In genomic region chr11:93783767-93784151, GRCh38 we compare ENCODE assay signal across 8 cellular contexts. TPM values are rescaled to one million over a fixed set of nuclear protein-coding genes. Genes with fewer than 3 reads are reported as not detected.
DNase-seq lines count a peak whose midpoint lies in the region; ATAC-seq and TF ChIP-seq lines count a peak whose summit lies in the region.

No MANE protein-coding gene starts in this region.

- peak; percentile 47 for ATAC-seq in GM19023 (IDR thresholded peaks at IDR 0.05; ENCODE audit: unreplicated experiment)
- peak; percentile 46 for ATAC-seq in HG02870 (IDR thresholded peaks at IDR 0.05; ENCODE audit: unreplicated experiment)
- peak; percentile 65 for ATAC-seq in SK-N-SH treated with all-trans-retinoic acid at 6 μM for 48 hours

- no peak for DNase-seq in fibroblast of villous mesenchyme (ENCODE audit: low read depth)
- no peak for DNase-seq in DMS79 (lab: John Stamatoyannopoulos, UW)
- DNase-seq in COLO829 (ENCODE audit: low spot score): no peak
- DNase-seq in activated effector memory CD4-positive, alpha-beta T cell treated with anti-CD3 and anti-CD28 coated beads, Interleukin-2, amount 50 U/mL, for 16 hours: no peak

- H3K9ac ChIP-seq in rectal smooth muscle tissue (ENCODE audit: low read length): no peak overlapping the region

- peak overlapping the region; percentile 98 for H3K27ac ChIP-seq in rectal smooth muscle tissue (ENCODE audit: low read depth, low read length)

- no peaks in the 10 kb centered on the region for H3K27me3 ChIP-seq in rectal smooth muscle tissue (ENCODE audit: control insufficient read depth, insufficient read depth, low read length)

- peaks cover 15% of the 10 kb centered on the region for H3K4me1 ChIP-seq in rectal smooth muscle tissue (ENCODE audit: control insufficient read depth, insufficient read depth, low read length)

- no peaks in the 10 kb centered on the region for H3K36me3 ChIP-seq in rectal smooth muscle tissue (ENCODE audit: control insufficient read depth, insufficient read depth, low read length)

- H3K4me3 ChIP-seq in fibroblast of villous mesenchyme (ENCODE audit: low read depth, low read length) (peak overlapping the region; percentile 98), rectal smooth muscle tissue (ENCODE audit: low read length) (peak overlapping the region; percentile 96)

- TF ChIP-seq CTCF in fibroblast of villous mesenchyme (IDR thresholded peaks at IDR 0.05; ENCODE audit: insufficient read depth, low read depth, low read length): no peak

TF ChIP-seq in SK-N-SH treated with all-trans-retinoic acid at 6 μM for 48 hours, 23 proteins besides CTCF, POLR2A, EP300 and RAD21:
- TF ChIP-seq GLIS3 (CRISPR knock-in tag; IDR thresholded peaks at IDR 0.05) (no peak), ISL1 (CRISPR knock-in tag; IDR thresholded peaks at IDR 0.05) (no peak), RARB (CRISPR knock-in tag; IDR thresholded peaks at IDR 0.05) (no peak), ZFP3 (CRISPR knock-in tag; IDR thresholded peaks at IDR 0.05) (no peak), ZNF565 (CRISPR knock-in tag; conservative IDR thresholded peaks at IDR 0.05; ENCODE audit: low read depth) (no peak), PPARA (CRISPR knock-in tag; IDR thresholded peaks at IDR 0.05; ENCODE audit: borderline replicate concordance) (no peak), PATZ1 (CRISPR knock-in tag; IDR thresholded peaks at IDR 0.05; ENCODE audit: borderline replicate concordance) (no peak), ESRRG (CRISPR knock-in tag; IDR thresholded peaks at IDR 0.05) (no peak), TSHZ2 (CRISPR knock-in tag; IDR thresholded peaks at IDR 0.05) (no peak)
- TF ChIP-seq, protein P1, sequence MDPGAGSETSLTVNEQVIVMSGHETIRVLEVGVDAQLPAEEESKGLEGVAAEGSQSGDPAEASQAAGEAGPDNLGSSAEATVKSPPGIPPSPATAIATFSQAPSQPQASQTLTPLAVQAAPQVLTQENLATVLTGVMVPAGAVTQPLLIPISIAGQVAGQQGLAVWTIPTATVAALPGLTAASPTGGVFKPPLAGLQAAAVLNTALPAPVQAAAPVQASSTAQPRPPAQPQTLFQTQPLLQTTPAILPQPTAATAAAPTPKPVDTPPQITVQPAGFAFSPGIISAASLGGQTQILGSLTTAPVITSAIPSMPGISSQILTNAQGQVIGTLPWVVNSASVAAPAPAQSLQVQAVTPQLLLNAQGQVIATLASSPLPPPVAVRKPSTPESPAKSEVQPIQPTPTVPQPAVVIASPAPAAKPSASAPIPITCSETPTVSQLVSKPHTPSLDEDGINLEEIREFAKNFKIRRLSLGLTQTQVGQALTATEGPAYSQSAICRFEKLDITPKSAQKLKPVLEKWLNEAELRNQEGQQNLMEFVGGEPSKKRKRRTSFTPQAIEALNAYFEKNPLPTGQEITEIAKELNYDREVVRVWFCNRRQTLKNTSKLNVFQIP (CRISPR knock-in tag; IDR thresholded peaks at IDR 0.05; ENCODE audit: borderline replicate concordance, low read depth): no peak
TF ChIP-seq in SK-N-SH treated with all-trans-retinoic acid at 6 μM for 48 hours: peak in this region for 0.

RNA-seq across cellular contexts. Expression of gene MED17, which starts 0.3 kb away (rescaled TPM):
- total RNA-seq in fibroblast of villous mesenchyme: 26.4 and 39.3 TPM in 2 replicates

RNA-seq across cellular contexts. Expression of gene C11orf54, which starts 42.3 kb away (rescaled TPM):
- 10.0 and 13.8 TPM in 2 replicates for total RNA-seq in fibroblast of villous mesenchyme

RNA-seq across cellular contexts. Expression of gene TAF1D, which starts 42.5 kb away (rescaled TPM):
- total RNA-seq in fibroblast of villous mesenchyme: 111 and 181 TPM in 2 replicates
